ENCODE assay signal across 3 cellular contexts in genomic region chr12:5616854-5617253, GRCh38.
"Had no signal": no experiment of that assay in that cellular context is flagged by ENCODE, and none has a peak within 500 bp of the region (broad histone marks: within the 10 kb centered on the region; RNA-seq: fewer than 3 reads in every experiment).

No MANE protein-coding gene starts in this region.

- DNase-seq: GDM1, GF-D8 had no signal

- H3K4me3 ChIP-seq: GM12878 had no signal

- ATAC-seq: GM12878 had no signal
